Comparison of ENCODE assay signal across 10 cellular contexts in the genomic region with DNA sequence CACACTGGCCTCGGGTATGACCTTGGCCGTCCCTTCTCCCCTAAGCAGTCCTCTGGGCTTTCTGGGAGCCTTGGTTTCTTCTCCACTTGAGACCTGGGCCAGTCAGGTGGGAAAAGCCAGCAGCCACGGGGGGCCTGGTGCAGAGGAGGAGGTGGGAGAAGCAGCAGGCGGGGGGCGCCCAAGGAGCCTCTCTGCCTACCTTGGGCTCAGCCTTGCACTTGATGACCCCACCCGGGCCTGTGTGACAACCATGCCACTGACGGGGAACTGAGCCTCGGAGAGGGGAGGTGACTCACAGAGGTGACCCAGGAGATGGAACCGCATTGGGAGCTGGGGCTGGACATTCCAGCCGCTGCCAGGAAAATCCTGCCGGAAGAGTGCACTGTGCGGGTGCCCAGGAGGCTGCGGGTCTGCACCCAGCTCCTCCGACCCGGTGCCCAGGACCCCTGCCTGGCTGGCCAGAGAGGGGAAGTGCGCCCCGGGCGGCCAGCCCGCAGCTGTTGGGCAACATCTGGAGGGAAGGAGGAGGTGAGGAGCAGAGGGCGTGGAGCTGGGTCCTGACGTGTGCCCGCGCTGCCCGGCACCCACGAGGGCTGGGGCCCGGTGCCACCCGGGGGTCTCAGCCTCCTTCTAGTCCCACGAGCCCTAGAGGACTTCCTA. TPM values are rescaled to one million over a fixed set of nuclear protein-coding genes. Genes with fewer than 3 reads are reported as not detected.
DNase-seq lines count a peak whose midpoint lies in the region; ATAC-seq lines count a peak whose summit lies in the region.
"Had no signal": no experiment of that assay in that cellular context is flagged by ENCODE, and none has a peak within 500 bp of the region (broad histone marks: within the 10 kb centered on the region; RNA-seq: fewer than 3 reads in every experiment).

No MANE protein-coding gene starts in this region.

- no peak overlapping the region for H3K27ac Mint-ChIP-seq in stimulated activated memory B cell treated with anti-CD40 and anti-IgM and Interleukin-4, amounts not matched to agents 10 μg/mL and 1 μg/mL and 100 μg/mL, for 72 hours

- no peak overlapping the region for H3K4me3 Mint-ChIP-seq in stimulated activated memory B cell treated with anti-CD40 and anti-IgM and Interleukin-4, amounts not matched to agents 10 μg/mL and 1 μg/mL and 100 μg/mL, for 72 hours

- DNase-seq in SIG-M5 treated with dmso at 0.1 percent for 504 hours (lab: John Stamatoyannopoulos, UW; ENCODE audit: unreplicated experiment) (peak; percentile 72), SIG-M5 (lab: John Stamatoyannopoulos, UW) (no peak), OCI-M1 (lab: John Stamatoyannopoulos, UW) (peak; percentile 42), left ventricle myocardium superior (peak; percentile 56), HuH-7 (ENCODE audit: low spot score) (no peak), D341Med (ENCODE audit: low spot score) (no peak)
- no peak for DNase-seq in stimulated activated naive CD4-positive, alpha-beta T cell treated with Interleukin-2 at 50 U/mL for 16 hours (lab: John Stamatoyannopoulos, UW)
- DNase-seq: activated naive CD4-positive, alpha-beta T cell treated with anti-CD3 and anti-CD28 coated beads, Interleukin-2, amount 50 U/mL, for 16 hours had no signal

- H3K27me3 Mint-ChIP-seq in stimulated activated memory B cell treated with anti-CD40 and anti-IgM and Interleukin-4, amounts not matched to agents 10 μg/mL and 1 μg/mL and 100 μg/mL, for 72 hours = peaks cover 10% of the 10 kb centered on the region

- H3K9me3 Mint-ChIP-seq in stimulated activated memory B cell treated with anti-CD40 and anti-IgM and Interleukin-4, amounts not matched to agents 10 μg/mL and 1 μg/mL and 100 μg/mL, for 72 hours = no peaks in the 10 kb centered on the region

- intact Hi-C loops in left ventricle myocardium superior (cut with micrococcal nuclease) = no loop called here

- peak; percentile 54 for ATAC-seq in left ventricle myocardium superior
- ATAC-seq in stimulated activated memory B cell treated with anti-CD40 and anti-IgM and Interleukin-4, amounts not matched to agents 10 μg/mL and 1 μg/mL and 100 μg/mL, for 72 hours = peak; percentile 44

- H3K4me1 Mint-ChIP-seq in stimulated activated memory B cell treated with anti-CD40 and anti-IgM and Interleukin-4, amounts not matched to agents 10 μg/mL and 1 μg/mL and 100 μg/mL, for 72 hours = no peaks in the 10 kb centered on the region

- no peaks in the 10 kb centered on the region for H3K36me3 Mint-ChIP-seq in stimulated activated memory B cell treated with anti-CD40 and anti-IgM and Interleukin-4, amounts not matched to agents 10 μg/mL and 1 μg/mL and 100 μg/mL, for 72 hours

RNA-seq across cellular contexts. Expression of a gene that starts 23.4 kb away (rescaled TPM):
- not detected for total RNA-seq in left ventricle myocardium superior
- total RNA-seq: NCI-H460 had no signal

RNA-seq across cellular contexts. Expression of a gene that starts 53.2 kb away (rescaled TPM):
- 2.4 TPM for total RNA-seq in left ventricle myocardium superior

RNA-seq across cellular contexts. Expression of a gene that starts 55.0 kb away (rescaled TPM):
- total RNA-seq in left ventricle myocardium superior = 19.5 TPM

Comparison
In these comparisons a context has a peak if more than half of its experiments do, and no peak if none do; other contexts are left out.
1. DNase-seq: peak in SIG-M5 treated with dmso at 0.1 percent for 504 hours (single experiment), OCI-M1 (single experiment) and left ventricle myocardium superior (single experiment); none in SIG-M5 (single experiment), HuH-7 (single experiment), D341Med (single experiment) and stimulated activated naive CD4-positive, alpha-beta T cell treated with Interleukin-2 at 50 U/mL for 16 hours (single experiment).